In the genomic region with DNA sequence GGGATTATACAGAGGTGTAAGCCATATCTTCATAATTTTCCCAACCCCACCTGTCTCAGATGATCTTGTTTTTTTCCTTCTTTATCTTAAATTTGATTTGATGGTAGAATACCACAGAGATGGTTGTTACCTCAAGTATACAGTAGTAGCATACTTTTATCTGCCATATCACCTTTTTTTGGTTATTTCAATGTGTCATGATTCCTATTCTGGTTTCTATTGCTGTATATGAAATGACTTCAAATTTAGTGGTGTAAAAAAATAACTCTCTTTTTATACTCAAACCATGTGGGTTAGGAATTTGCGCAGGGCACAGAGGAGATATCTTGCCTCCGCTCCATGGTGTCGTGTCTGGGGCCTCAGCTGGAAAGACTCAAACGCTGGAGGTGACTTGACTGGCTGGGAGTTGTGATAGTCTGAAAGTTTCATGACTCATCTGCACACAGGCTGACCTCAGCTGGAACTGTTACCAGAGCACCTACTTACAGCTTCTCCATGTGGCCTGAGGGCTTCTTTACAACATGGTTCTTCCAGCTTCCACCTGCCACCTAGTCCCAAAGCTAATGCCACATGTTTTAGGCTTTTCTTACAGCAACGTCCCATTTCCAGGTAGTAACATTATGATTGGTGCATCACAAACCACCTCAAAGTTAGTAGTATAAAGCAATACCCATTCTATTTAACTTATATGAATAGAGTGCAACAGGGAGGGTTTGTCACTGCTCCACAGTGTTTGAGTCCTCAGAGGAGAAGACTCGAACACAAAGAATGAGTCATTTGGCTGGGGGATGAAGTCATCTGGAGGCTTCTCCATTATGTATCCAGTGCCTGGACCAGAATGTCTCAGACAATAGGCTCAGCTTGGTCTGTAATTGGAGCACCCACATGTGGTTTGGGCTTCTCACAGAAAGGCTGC, we compare ENCODE assay signal across 9 cellular contexts.
DNase-seq lines count a peak whose midpoint lies in the region; ATAC-seq, FAIRE-seq and TF ChIP-seq lines count a peak whose summit lies in the region.
"Had no signal": no experiment of that assay in that cellular context is flagged by ENCODE, and none has a peak within 500 bp of the region (broad histone marks: within the 10 kb centered on the region; RNA-seq: fewer than 3 reads in every experiment).

No MANE protein-coding gene starts in this region.

- TF ChIP-seq RAD21 in HepG2 (CRISPR knock-in tag; IDR thresholded peaks at IDR 0.05) = no peak

- H3K27ac ChIP-seq in HepG2 (ENCODE audit: extremely low read length, insufficient read depth, low read length) = no peak overlapping the region

- TF ChIP-seq EP300 in HepG2 (IDR thresholded peaks at IDR 0.05; ENCODE audit: low read depth in 2 of 2, low read length in 2 of 2) (no peak), HepG2 (CRISPR knock-in tag; IDR thresholded peaks at IDR 0.05; ENCODE audit: borderline replicate concordance) (no peak)

- no peak for FAIRE-seq in HepG2 (lab: Jason Lieb, UNC)

- no peak overlapping the region for H3K4me3 Mint-ChIP-seq in activated T-helper 17 cell treated with anti-CD3 and anti-CD28 coated beads, Interleukin-2, amount 50 U/mL, for 72 hours
- no peak overlapping the region for H3K4me3 Mint-ChIP-seq in T-helper 2 cell treated with Interferon-gamma antibody and Interleukin-4, amounts not matched to agents 5 μg/mL and 100 μg/mL, for 36 hours

- H3K27ac Mint-ChIP-seq in activated T-helper 17 cell treated with anti-CD3 and anti-CD28 coated beads, Interleukin-2, amount 50 U/mL, for 72 hours = no peak overlapping the region
- no peak overlapping the region for H3K27ac Mint-ChIP-seq in T-helper 2 cell treated with Interferon-gamma antibody and Interleukin-4, amounts not matched to agents 5 μg/mL and 100 μg/mL, for 36 hours

- peak; percentile 81 for DNase-seq in GM03348 (ENCODE audit: low spot score)
- peak; percentile 65 for DNase-seq in HPDE6-E6E7 (ENCODE audit: extremely low spot score)
- peak; percentile 25 for DNase-seq in HepG2 (ENCODE audit: low spot score)
- no peak for DNase-seq in left ventricle myocardium superior
- no peak for DNase-seq in T-helper 2 cell treated with Interferon-gamma antibody and Interleukin-4, amounts not matched to agents 5 μg/mL and 100 μg/mL, for 36 hours (ENCODE audit: low spot score)
- DNase-seq: effector CD4-positive, alpha-beta T cell had no signal

- no peak overlapping the region for H3K4me2 ChIP-seq in HepG2 (ENCODE audit: low read depth, low read length)

- no peaks in the 10 kb centered on the region for H4K20me1 ChIP-seq in HepG2 (ENCODE audit: insufficient read depth, low read length)

- no peaks in the 10 kb centered on the region for H3K9me3 Mint-ChIP-seq in activated T-helper 17 cell treated with anti-CD3 and anti-CD28 coated beads, Interleukin-2, amount 50 U/mL, for 72 hours
- no peaks in the 10 kb centered on the region for H3K9me3 Mint-ChIP-seq in T-helper 2 cell treated with Interferon-gamma antibody and Interleukin-4, amounts not matched to agents 5 μg/mL and 100 μg/mL, for 36 hours

- H3K9ac ChIP-seq in HepG2 (ENCODE audit: insufficient read depth, low read depth, low read length) = no peak overlapping the region

- POLR2A ChIA-PET in HepG2 (lab: Yijun Ruan, JAX) = interaction anchor here (1.0 kb wide), 1 partner anchor 9 kb away, joined by 3 read pairs; no protein-coding TSS in a partner anchor

- H3K4me3 ChIP-seq in HepG2 (replicated peaks in 1 of 3; ENCODE audit: insufficient read depth in 1 of 3, low read depth in 2 of 3, low read length in 3 of 3) = no peak overlapping the region

- TF ChIP-seq CTCF in HepG2 (CRISPR knock-in tag; IDR thresholded peaks at IDR 0.05) = no peak

- H2AFZ ChIP-seq in HepG2 (ENCODE audit: low read length) = no peak overlapping the region

- WGBS in HepG2 (ENCODE audit: low lambda C conversion rate) = 34% methylated on average over 6 of the region's 6 CpGs

- no peaks in the 10 kb centered on the region for H3K9me3 ChIP-seq in HepG2 (ENCODE audit: low read length)

- no peaks in the 10 kb centered on the region for H3K36me3 ChIP-seq in HepG2 (replicated peaks in 1 of 2; ENCODE audit: control insufficient read depth in 1 of 2, insufficient read depth in 2 of 2, low read length in 2 of 2)

- H3K79me2 ChIP-seq in HepG2 (ENCODE audit: insufficient read depth, low read length) = no peaks in the 10 kb centered on the region

- peaks cover 0 to 1% of the 10 kb centered on the region in 2 experiments; a peak in 2 of 5 replicates for H3K27me3 ChIP-seq in HepG2 (ENCODE audit: control insufficient read depth in 1 of 2, insufficient read depth in 2 of 2, low read length in 2 of 2)

- CTCF ChIA-PET in HepG2 (lab: Yijun Ruan, JAX; ENCODE audit: low intra/inter-chr PET ratio, low total read pairs) = no interaction called here

- no peaks in the 10 kb centered on the region for H3K27me3 Mint-ChIP-seq in activated T-helper 17 cell treated with anti-CD3 and anti-CD28 coated beads, Interleukin-2, amount 50 U/mL, for 72 hours
- H3K27me3 Mint-ChIP-seq in T-helper 2 cell treated with Interferon-gamma antibody and Interleukin-4, amounts not matched to agents 5 μg/mL and 100 μg/mL, for 36 hours (ENCODE audit: low read depth) = peaks cover 5% of the 10 kb centered on the region

- no peak for TF ChIP-seq POLR2A in HepG2 (IDR thresholded peaks at IDR 0.05; ENCODE audit: insufficient read depth in 1 of 2, low read depth in 2 of 2, low read length in 2 of 2)

- no peaks in the 10 kb centered on the region for H3K36me3 Mint-ChIP-seq in activated T-helper 17 cell treated with anti-CD3 and anti-CD28 coated beads, Interleukin-2, amount 50 U/mL, for 72 hours (ENCODE audit: low read depth)
- no peaks in the 10 kb centered on the region for H3K36me3 Mint-ChIP-seq in T-helper 2 cell treated with Interferon-gamma antibody and Interleukin-4, amounts not matched to agents 5 μg/mL and 100 μg/mL, for 36 hours (ENCODE audit: low read depth)

- H3K4me1 ChIP-seq in HepG2 (ENCODE audit: insufficient read depth, low read length) = no peaks in the 10 kb centered on the region

- BruUV-seq in HepG2 (replicated peaks; lab: Mats Ljungman, UMichigan) = no TSS peak

- peak; percentile 86 for ATAC-seq in activated T-helper 17 cell treated with anti-CD3 and anti-CD28 coated beads, Interleukin-2, amount 50 U/mL, for 72 hours (replicated peaks)
- peak; percentile 47; the same call in 2 of the 3 replicates for ATAC-seq in HepG2
- ATAC-seq in left ventricle myocardium superior = no peak
- no peak for ATAC-seq in GM21528 (IDR thresholded peaks at IDR 0.05; ENCODE audit: low FRiP score, unreplicated experiment)
- ATAC-seq in GM19324 (IDR thresholded peaks at IDR 0.05; ENCODE audit: low FRiP score, unreplicated experiment) = no peak

- intact Hi-C loops in HepG2 (cut with micrococcal nuclease; ENCODE audit: unreplicated experiment) (no loop called here), left ventricle myocardium superior (cut with micrococcal nuclease) (no loop called here)

- in situ Hi-C loops in HepG2 (cut with HindIII; ENCODE audit: extremely low pct_ligation_motif_present, low pct_unique_long_range_greater_than_20kb) = no loop called here

- H3K4me1 Mint-ChIP-seq in activated T-helper 17 cell treated with anti-CD3 and anti-CD28 coated beads, Interleukin-2, amount 50 U/mL, for 72 hours = no peaks in the 10 kb centered on the region
- peaks cover 3% of the 10 kb centered on the region for H3K4me1 Mint-ChIP-seq in T-helper 2 cell treated with Interferon-gamma antibody and Interleukin-4, amounts not matched to agents 5 μg/mL and 100 μg/mL, for 36 hours (ENCODE audit: low read depth)

TF ChIP-seq in HepG2, 621 proteins besides CTCF, POLR2A, EP300 and RAD21:
- no peak for TF ChIP-seq ZNF124 (CRISPR knock-in tag; IDR thresholded peaks at IDR 0.05)
- peak; percentile 9; the same call in 1 of the 2 replicates for TF ChIP-seq FOSL2 (CRISPR knock-in tag; IDR thresholded peaks at IDR 0.05)
TF ChIP-seq in HepG2: peak in this region for 1.

Comparison
In these comparisons a context has a peak if more than half of its experiments do, and no peak if none do; other contexts are left out.
1. DNase-seq: peak in GM03348 (single experiment), HPDE6-E6E7 (single experiment) and HepG2 (single experiment); none in left ventricle myocardium superior (single experiment) and T-helper 2 cell treated with Interferon-gamma antibody and Interleukin-4, amounts not matched to agents 5 μg/mL and 100 μg/mL, for 36 hours (single experiment).
2. ATAC-seq: peak in activated T-helper 17 cell treated with anti-CD3 and anti-CD28 coated beads, Interleukin-2, amount 50 U/mL, for 72 hours (single experiment) and HepG2 (single experiment); none in left ventricle myocardium superior (single experiment), GM21528 (single experiment) and GM19324 (single experiment).